24 cellular contexts compared by ENCODE assay signal in the genomic region with DNA sequence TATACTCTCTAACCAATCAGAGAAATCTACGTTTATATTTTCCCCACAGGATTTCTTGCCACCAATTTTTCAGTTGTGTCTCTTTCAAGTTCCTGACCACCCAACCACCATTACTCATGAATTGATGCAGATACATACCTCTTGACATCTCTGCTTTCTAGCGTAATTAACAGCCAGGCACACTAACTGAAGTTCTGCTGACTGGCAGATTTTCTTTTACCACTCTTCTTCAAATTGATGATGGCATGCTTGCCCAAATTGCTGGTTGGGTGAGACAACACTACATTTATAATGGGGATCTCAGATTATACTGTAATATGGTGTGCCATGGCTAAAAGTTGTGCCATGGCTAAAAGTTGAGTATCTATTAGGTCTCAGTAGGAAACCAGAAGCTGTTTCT.
DNase-seq lines count a peak whose midpoint lies in the region; ATAC-seq, FAIRE-seq and TF ChIP-seq lines count a peak whose summit lies in the region.
"Had no signal": no experiment of that assay in that cellular context is flagged by ENCODE, and none has a peak within 500 bp of the region (broad histone marks: within the 10 kb centered on the region; RNA-seq: fewer than 3 reads in every experiment).

No MANE protein-coding gene starts in this region.

- H2AK9ac ChIP-seq in IMR-90 (replicated peaks; ENCODE audit: low read depth, low read length, poor library complexity), result no peak overlapping the region

- H4K8ac ChIP-seq in IMR-90 (ENCODE audit: low read depth in 2 of 2, low read length in 2 of 2), result no peak overlapping the region

- H3K23ac ChIP-seq in IMR-90 (ENCODE audit: low read depth, low read length), result no peak overlapping the region

- in situ Hi-C loops in HepG2 (cut with HindIII; ENCODE audit: extremely low pct_ligation_motif_present, low pct_unique_long_range_greater_than_20kb) (no loop called here), IMR-90 (cut with MboI; ENCODE audit: low sequenced_read_pairs) (no loop called here)

- H3K4me1 Mint-ChIP-seq in activated CD4-positive, alpha-beta memory T cell treated with anti-CD3 and anti-CD28 coated beads, Interleukin-2, amount 10 ng/mL, durations not matched to agents 7 days and 5 days, result no peaks in the 10 kb centered on the region
- H3K4me1 Mint-ChIP-seq: B cell had no signal

- H3K27ac ChIP-seq in HepG2 (ENCODE audit: extremely low read length, insufficient read depth, low read length) (no peak overlapping the region), right lobe of liver (no peak overlapping the region), IMR-90 (ENCODE audit: insufficient read depth, low read length) (no peak overlapping the region), RWPE2 (ENCODE audit: poor library complexity, severe bottlenecking) (peak overlapping the region; percentile 81), epithelial cell of prostate (peak overlapping the region; percentile 81)
- H3K27ac ChIP-seq: BLaER1 treated with 17β-estradiol and CSF1 and Interleukin-3, amounts not matched to agents 10 nM and 100 nM; C4-2B had no signal

- CTCF ChIA-PET in HepG2 (lab: Yijun Ruan, JAX; ENCODE audit: low intra/inter-chr PET ratio, low total read pairs), result no interaction called here
- CTCF ChIA-PET in IMR-90 (lab: Yijun Ruan, JAX), result no interaction called here
- CTCF ChIA-PET in activated CD4-positive, alpha-beta memory T cell treated with anti-CD3 and anti-CD28 coated beads, Interleukin-2, amount 10 ng/mL, durations not matched to agents 7 days and 5 days (lab: Charles Lee), result no interaction called here

- TF ChIP-seq CTCF in HepG2 (CRISPR knock-in tag; IDR thresholded peaks at IDR 0.05), result no peak
- no peak for TF ChIP-seq CTCF in right lobe of liver (IDR thresholded peaks at IDR 0.05)
- no peak for TF ChIP-seq CTCF in IMR-90 (conservative IDR thresholded peaks at IDR 0.05; ENCODE audit: low read depth, low read length)
- no peak for TF ChIP-seq CTCF in RWPE2 (IDR thresholded peaks at IDR 0.05; ENCODE audit: poor library complexity, severe bottlenecking)

- intact Hi-C loops in HepG2 (cut with micrococcal nuclease; ENCODE audit: unreplicated experiment), result no loop called here
- intact Hi-C loops in right lobe of liver (cut with DNase I), result no loop called here
- intact Hi-C loops in IMR-90 (cut with micrococcal nuclease), result no loop called here

- H3K36me3 ChIP-seq in HepG2 (replicated peaks in 1 of 2; ENCODE audit: control insufficient read depth in 1 of 2, insufficient read depth in 2 of 2, low read length in 2 of 2) (no peaks in the 10 kb centered on the region), right lobe of liver (no peaks in the 10 kb centered on the region), IMR-90 (ENCODE audit: control insufficient read depth, insufficient read depth, low read length) (no peaks in the 10 kb centered on the region), RWPE2 (ENCODE audit: low read depth) (no peaks in the 10 kb centered on the region)
- H3K36me3 ChIP-seq: BLaER1 treated with 17β-estradiol and CSF1 and Interleukin-3, amounts not matched to agents 10 nM and 100 nM had no signal

- no peaks in the 10 kb centered on the region for H4K20me1 ChIP-seq in HepG2 (ENCODE audit: insufficient read depth, low read length)
- no peaks in the 10 kb centered on the region for H4K20me1 ChIP-seq in IMR-90 (ENCODE audit: insufficient read depth, low read length)
- H4K20me1 ChIP-seq: BLaER1 treated with 17β-estradiol and CSF1 and Interleukin-3, amounts not matched to agents 10 nM and 100 nM had no signal

- no peak overlapping the region for H2BK5ac ChIP-seq in IMR-90 (ENCODE audit: low read depth, low read length, poor library complexity, severe bottlenecking)

- no peaks in the 10 kb centered on the region for H3K4me1 ChIP-seq in HepG2 (ENCODE audit: insufficient read depth, low read length)
- no peaks in the 10 kb centered on the region for H3K4me1 ChIP-seq in right lobe of liver
- H3K4me1 ChIP-seq in IMR-90 (ENCODE audit: control insufficient read depth, insufficient read depth, low read length), result no peaks in the 10 kb centered on the region
- peaks cover 17% of the 10 kb centered on the region for H3K4me1 ChIP-seq in RWPE2 (ENCODE audit: insufficient read depth, poor library complexity, severe bottlenecking)
- H3K4me1 ChIP-seq: Caco-2 had no signal

- FAIRE-seq in HepG2 (lab: Jason Lieb, UNC), result no peak
- FAIRE-seq: A204.1, D721Med, G401.6, GM12891, GM19239 had no signal

- H3K4ac ChIP-seq in IMR-90 (ENCODE audit: low read depth, low read length), result no peak overlapping the region

- no peak overlapping the region for H3K14ac ChIP-seq in IMR-90 (replicated peaks; ENCODE audit: low read depth, low read length)

- 27% methylated on average over 2 of the region's 2 CpGs for WGBS in HepG2 (ENCODE audit: low lambda C conversion rate)
- 80% methylated on average over 1 of the region's 2 CpGs for WGBS in right lobe of liver (ENCODE audit: insufficient coverage, low coverage, low lambda C conversion rate, missing lambda C conversion rate)
- WGBS in IMR-90 (ENCODE audit: extremely low coverage in 2 of 2, insufficient read length in 1 of 2), 2 experiments, result 67% methylated on average over 1 of the region's 2 CpGs; no CpG with 5 or more reads in 1 of the 2 experiments

- no TSS peak for BruUV-seq in HepG2 (replicated peaks; lab: Mats Ljungman, UMichigan)
- no TSS peak for BruUV-seq in IMR-90 (replicated peaks; lab: Mats Ljungman, UMichigan)

- H2AK5ac ChIP-seq in IMR-90 (ENCODE audit: low read depth, low read length), result no peak overlapping the region

- H3K9me3 ChIP-seq in HepG2 (ENCODE audit: low read length), result peaks cover 73% of the 10 kb centered on the region
- H3K9me3 ChIP-seq in right lobe of liver, result no peaks in the 10 kb centered on the region
- H3K9me3 ChIP-seq in IMR-90 (ENCODE audit: control insufficient read depth, insufficient read depth, low read length), result no peaks in the 10 kb centered on the region; the same call in 1 of the 2 replicates
- no peaks in the 10 kb centered on the region for H3K9me3 ChIP-seq in RWPE2 (ENCODE audit: severe bottlenecking)
- H3K9me3 ChIP-seq: Caco-2 had no signal

- H3K4me3 ChIP-seq in HepG2 (replicated peaks in 1 of 3; ENCODE audit: insufficient read depth in 1 of 3, low read depth in 2 of 3, low read length in 3 of 3), result no peak overlapping the region
- H3K4me3 ChIP-seq in right lobe of liver, result no peak overlapping the region
- H3K4me3 ChIP-seq in IMR-90 (ENCODE audit: insufficient read depth, low read depth, low read length), result no peak overlapping the region
- H3K4me3 ChIP-seq in RWPE2 (ENCODE audit: severe bottlenecking), result no peak overlapping the region
- H3K4me3 ChIP-seq: BLaER1 treated with 17β-estradiol and CSF1 and Interleukin-3, amounts not matched to agents 10 nM and 100 nM had no signal

- no peak overlapping the region for H3K4me3 Mint-ChIP-seq in activated CD4-positive, alpha-beta memory T cell treated with anti-CD3 and anti-CD28 coated beads, Interleukin-2, amount 10 ng/mL, durations not matched to agents 7 days and 5 days
- H3K4me3 Mint-ChIP-seq: B cell; CD4-positive, alpha-beta T cell; CD8-positive, alpha-beta T cell had no signal

- H3K27ac Mint-ChIP-seq in activated CD4-positive, alpha-beta memory T cell treated with anti-CD3 and anti-CD28 coated beads, Interleukin-2, amount 10 ng/mL, durations not matched to agents 7 days and 5 days, result no peak overlapping the region
- H3K27ac Mint-ChIP-seq: B cell; CD4-positive, alpha-beta T cell; CD8-positive, alpha-beta T cell had no signal

- H4K5ac ChIP-seq in IMR-90 (ENCODE audit: low read depth, low read length), result no peak overlapping the region

- H4K91ac ChIP-seq in IMR-90 (ENCODE audit: insufficient read depth, low read depth, low read length), result no peak overlapping the region

- TF ChIP-seq RAD21 in HepG2 (CRISPR knock-in tag; IDR thresholded peaks at IDR 0.05) (no peak), IMR-90 (IDR thresholded peaks at IDR 0.05; ENCODE audit: low read length) (no peak)

- H3K56ac ChIP-seq in IMR-90 (ENCODE audit: extremely low read depth, insufficient read depth, low read length), result no peak overlapping the region

- H3K27me3 ChIP-seq in HepG2 (ENCODE audit: control insufficient read depth in 1 of 2, insufficient read depth in 2 of 2, low read length in 2 of 2), result no peaks in the 10 kb centered on the region
- no peaks in the 10 kb centered on the region for H3K27me3 ChIP-seq in right lobe of liver
- no peaks in the 10 kb centered on the region for H3K27me3 ChIP-seq in IMR-90 (ENCODE audit: control insufficient read depth, insufficient read depth, low read length)
- no peaks in the 10 kb centered on the region for H3K27me3 ChIP-seq in RWPE2 (ENCODE audit: insufficient read depth, poor library complexity, severe bottlenecking)
- H3K27me3 ChIP-seq: BLaER1 treated with 17β-estradiol and CSF1 and Interleukin-3, amounts not matched to agents 10 nM and 100 nM had no signal

- no peak overlapping the region for H3K18ac ChIP-seq in IMR-90 (ENCODE audit: low read depth, low read length)

- no peak overlapping the region for H2BK120ac ChIP-seq in IMR-90 (ENCODE audit: low read depth, low read length)

- no peak overlapping the region for H3K4me2 ChIP-seq in HepG2 (ENCODE audit: low read depth, low read length)
- no peak overlapping the region for H3K4me2 ChIP-seq in IMR-90 (ENCODE audit: low read depth, low read length)
- H3K4me2 ChIP-seq: BLaER1 treated with 17β-estradiol and CSF1 and Interleukin-3, amounts not matched to agents 10 nM and 100 nM had no signal

- no peak overlapping the region for H2BK15ac ChIP-seq in IMR-90 (ENCODE audit: low read depth, low read length)

- no peaks in the 10 kb centered on the region for H3K27me3 Mint-ChIP-seq in activated CD4-positive, alpha-beta memory T cell treated with anti-CD3 and anti-CD28 coated beads, Interleukin-2, amount 10 ng/mL, durations not matched to agents 7 days and 5 days
- H3K27me3 Mint-ChIP-seq: B cell; CD4-positive, alpha-beta T cell had no signal

- TF ChIP-seq EP300 in HepG2 (IDR thresholded peaks at IDR 0.05; ENCODE audit: low read depth in 2 of 2, low read length in 2 of 2) (no peak), HepG2 (CRISPR knock-in tag; IDR thresholded peaks at IDR 0.05; ENCODE audit: borderline replicate concordance) (no peak)

- no peak for ATAC-seq in HepG2
- ATAC-seq in right lobe of liver, result no peak
- ATAC-seq in IMR-90 (ENCODE audit: low read depth), result no peak
- no peak for ATAC-seq in RWPE2 (ENCODE audit: low read depth)
- ATAC-seq in GM19328 (IDR thresholded peaks at IDR 0.05; ENCODE audit: unreplicated experiment), result no peak
- no peak for ATAC-seq in GM21515 (IDR thresholded peaks at IDR 0.05; ENCODE audit: unreplicated experiment)
- ATAC-seq: CD8-positive, alpha-beta T cell had no signal

- peaks cover 7% of the 10 kb centered on the region for H3K9me3 Mint-ChIP-seq in activated CD4-positive, alpha-beta memory T cell treated with anti-CD3 and anti-CD28 coated beads, Interleukin-2, amount 10 ng/mL, durations not matched to agents 7 days and 5 days
- H3K9me3 Mint-ChIP-seq: CD4-positive, alpha-beta T cell; CD8-positive, alpha-beta T cell had no signal

- no peaks in the 10 kb centered on the region for H3K79me1 ChIP-seq in IMR-90 (ENCODE audit: low read depth in 1 of 2, low read length in 2 of 2)

- DNase-seq in HepG2 (ENCODE audit: low spot score) (no peak), right lobe of liver (no peak), IMR-90 (no peak), RWPE2 (ENCODE audit: low spot score) (no peak), epithelial cell of prostate (ENCODE audit: low read depth, low spot score) (no peak)
- no peak for DNase-seq in activated CD4-positive, alpha-beta memory T cell treated with anti-CD3 and anti-CD28 coated beads, Interleukin-2, amount 10 ng/mL, durations not matched to agents 7 days and 5 days
- DNase-seq: 8988T; AML-193; Caco-2; Calu3; CD4-positive, alpha-beta T cell; CD8-positive, alpha-beta T cell; DMS79 treated with DMSO at 0.1 percent for 48 hours; GF-D8 had no signal

- H3K9ac ChIP-seq in HepG2 (ENCODE audit: insufficient read depth, low read depth, low read length) (no peak overlapping the region), IMR-90 (ENCODE audit: low read depth, low read length) (no peak overlapping the region)
- H3K9ac ChIP-seq: BLaER1 treated with 17β-estradiol and CSF1 and Interleukin-3, amounts not matched to agents 10 nM and 100 nM had no signal

- TF ChIP-seq POLR2A in HepG2 (IDR thresholded peaks at IDR 0.05; ENCODE audit: insufficient read depth in 1 of 2, low read depth in 2 of 2, low read length in 2 of 2) (no peak), right lobe of liver (IDR thresholded peaks at IDR 0.05) (no peak), IMR-90 (IDR thresholded peaks at IDR 0.05; ENCODE audit: low read depth, low read length) (no peak)

- no peaks in the 10 kb centered on the region for H3K79me2 ChIP-seq in HepG2 (ENCODE audit: insufficient read depth, low read length)

- dilution Hi-C loops in IMR-90 (cut with HindIII; ENCODE audit: low sequenced_read_pairs, unreplicated experiment), result no loop called here

- H3K9me1 ChIP-seq in IMR-90 (ENCODE audit: insufficient read depth, low read length), result no peaks in the 10 kb centered on the region

- H2AFZ ChIP-seq in HepG2 (ENCODE audit: low read length), result no peak overlapping the region
- H2AFZ ChIP-seq in IMR-90 (replicated peaks; ENCODE audit: low read length, poor library complexity), result no peak overlapping the region

- H3K36me3 Mint-ChIP-seq in activated CD4-positive, alpha-beta memory T cell treated with anti-CD3 and anti-CD28 coated beads, Interleukin-2, amount 10 ng/mL, durations not matched to agents 7 days and 5 days (ENCODE audit: low read depth), result no peaks in the 10 kb centered on the region
- H3K36me3 Mint-ChIP-seq: CD8-positive, alpha-beta T cell had no signal

- H2BK20ac ChIP-seq in IMR-90 (ENCODE audit: low read depth, low read length), result no peak overlapping the region

- POLR2A ChIA-PET in HepG2 (lab: Yijun Ruan, JAX) (no interaction called here), IMR-90 (lab: Charles Lee; ENCODE audit: unreplicated experiment) (no interaction called here)
- POLR2A ChIA-PET in activated CD4-positive, alpha-beta memory T cell treated with anti-CD3 and anti-CD28 coated beads, Interleukin-2, amount 10 ng/mL, durations not matched to agents 7 days and 5 days (lab: Charles Lee), result no interaction called here

Comparison
In these comparisons a context has a peak if more than half of its experiments do, and no peak if none do; other contexts are left out.
1. H3K27ac ChIP-seq: peak in RWPE2 (single experiment) and epithelial cell of prostate (single experiment); none in HepG2 (single experiment), right lobe of liver (0 of 3) and IMR-90 (single experiment).